ENCODE assay signal across 13 cellular contexts in genomic region chr2:42194428-42194827, GRCh38. TPM values are rescaled to one million over a fixed set of nuclear protein-coding genes. Genes with fewer than 3 reads are reported as not detected.
A peak's percentile ranks its signal among the peaks of the same experiment; 100 is the strongest.
DNase-seq lines count a peak whose midpoint lies in the region; ATAC-seq and TF ChIP-seq lines count a peak whose summit lies in the region.
"Had no signal": no experiment of that assay in that cellular context is flagged by ENCODE, and none has a peak within 500 bp of the region (broad histone marks: within the 10 kb centered on the region; RNA-seq: fewer than 3 reads in every experiment).

No MANE protein-coding gene starts in this region.

- no peak for TF ChIP-seq CTCF in 22Rv1 (IDR thresholded peaks at IDR 0.05)
- TF ChIP-seq CTCF in testis (IDR thresholded peaks at IDR 0.05): no peak

- peak overlapping the region in 6 of 7 donors; percentile 23 to 91 (median 46) for H3K27ac Mint-ChIP-seq in CD4-positive, alpha-beta memory T cell
- H3K27ac Mint-ChIP-seq in activated naive CD8-positive, alpha-beta T cell treated with anti-CD3 and anti-CD28 coated beads, Interleukin-2, amount 50 U/mL, for 24 hours: peak overlapping the region; percentile 42
- H3K27ac Mint-ChIP-seq in naive thymus-derived CD4-positive, alpha-beta T cell: peak overlapping the region in 5 of 9 donors; percentile 34 to 91 (median 77)

- H3K27ac ChIP-seq in 22Rv1 (peak overlapping the region; percentile 63; the same call in 1 of the 2 replicates), testis (no peak overlapping the region)
- no peak overlapping the region for H3K27ac ChIP-seq in CD4-positive, alpha-beta memory T cell (ENCODE audit: low read depth, low read length)
- no peak overlapping the region for H3K27ac ChIP-seq in naive thymus-derived CD4-positive, alpha-beta T cell (ENCODE audit: low read depth, low read length)

- H3K4me3 Mint-ChIP-seq in CD4-positive, alpha-beta memory T cell: peak overlapping the region in 4 of 8 donors; percentile 15 to 47 (median 26)
- no peak overlapping the region for H3K4me3 Mint-ChIP-seq in activated naive CD8-positive, alpha-beta T cell treated with anti-CD3 and anti-CD28 coated beads, Interleukin-2, amount 50 U/mL, for 24 hours
- peak overlapping the region in 4 of 10 donors; percentile 27 to 55 (median 45) for H3K4me3 Mint-ChIP-seq in naive thymus-derived CD4-positive, alpha-beta T cell

- intact Hi-C loops in CD4-positive, alpha-beta memory T cell (cut with micrococcal nuclease): no loop called here
- intact Hi-C loops in naive thymus-derived CD4-positive, alpha-beta T cell (cut with micrococcal nuclease): no loop called here
- intact Hi-C loops in testis (cut with DNase I; ENCODE audit: low total_unique reads): loop anchor here (10.0 kb wide), 1 partner anchor 100 kb away; no protein-coding TSS in a partner anchor

- H3K4me1 ChIP-seq in CD4-positive, alpha-beta memory T cell (ENCODE audit: insufficient read depth, low read length): peaks cover 100% of the 10 kb centered on the region
- H3K4me1 ChIP-seq in naive thymus-derived CD4-positive, alpha-beta T cell (ENCODE audit: control insufficient read depth in 2 of 2, insufficient read depth in 2 of 2, low read length in 2 of 2): peaks cover 48 to 62% of the 10 kb centered on the region in 2 donors
- H3K4me1 ChIP-seq in testis: peaks cover 7% of the 10 kb centered on the region

- H3K27me3 Mint-ChIP-seq in CD4-positive, alpha-beta memory T cell: no peaks in the 10 kb centered on the region
- no peaks in the 10 kb centered on the region for H3K27me3 Mint-ChIP-seq in activated naive CD8-positive, alpha-beta T cell treated with anti-CD3 and anti-CD28 coated beads, Interleukin-2, amount 50 U/mL, for 24 hours
- no peaks in the 10 kb centered on the region for H3K27me3 Mint-ChIP-seq in naive thymus-derived CD4-positive, alpha-beta T cell

- H3K4me3 ChIP-seq in CD4-positive, alpha-beta memory T cell (ENCODE audit: low read length in 2 of 2): no peak overlapping the region
- H3K4me3 ChIP-seq in naive thymus-derived CD4-positive, alpha-beta T cell (ENCODE audit: low read length): no peak overlapping the region
- H3K4me3 ChIP-seq in testis: no peak overlapping the region

- H3K27me3 ChIP-seq in CD4-positive, alpha-beta memory T cell (ENCODE audit: insufficient read depth, low read length): no peaks in the 10 kb centered on the region
- H3K27me3 ChIP-seq in naive thymus-derived CD4-positive, alpha-beta T cell (ENCODE audit: control insufficient read depth in 2 of 2, insufficient read depth in 2 of 2, low read length in 2 of 2): no peaks in the 10 kb centered on the region
- no peaks in the 10 kb centered on the region for H3K27me3 ChIP-seq in testis

- no peak for TF ChIP-seq POLR2A in testis (IDR thresholded peaks at IDR 0.05)

- 95% methylated on average over 4 of the region's 4 CpGs for WGBS in testis, 2 donors

- no peaks in the 10 kb centered on the region for H3K36me3 ChIP-seq in CD4-positive, alpha-beta memory T cell (ENCODE audit: insufficient read depth, low read length)
- H3K36me3 ChIP-seq in naive thymus-derived CD4-positive, alpha-beta T cell (ENCODE audit: control insufficient read depth in 2 of 3, insufficient read depth in 3 of 3, low read length in 3 of 3): no peaks in the 10 kb centered on the region
- no peaks in the 10 kb centered on the region for H3K36me3 ChIP-seq in testis (ENCODE audit: low read depth, missing control alignments)

- CTCF ChIA-PET in CD4-positive, alpha-beta memory T cell (lab: Charles Lee; ENCODE audit: partially characterized antibody): interaction anchor here (0.5 to 4.3 kb wide), 11 partner anchors 8 to 324 kb away, joined by 3 to 128 read pairs (median 6); no protein-coding TSS in a partner anchor
- CTCF ChIA-PET in naive thymus-derived CD4-positive, alpha-beta T cell (lab: Charles Lee): interaction anchor here (0.6 to 4.6 kb wide), 6 partner anchors 9 to 99 kb away, joined by 3 to 59 read pairs (median 4); no protein-coding TSS in a partner anchor

- H3K9me3 Mint-ChIP-seq in CD4-positive, alpha-beta memory T cell: peaks cover 0 to 2% (median 0%) of the 10 kb centered on the region in 8 donors
- H3K9me3 Mint-ChIP-seq in activated naive CD8-positive, alpha-beta T cell treated with anti-CD3 and anti-CD28 coated beads, Interleukin-2, amount 50 U/mL, for 24 hours: no peaks in the 10 kb centered on the region
- H3K9me3 Mint-ChIP-seq in naive thymus-derived CD4-positive, alpha-beta T cell: peaks cover 0 to 1% (median 0%) of the 10 kb centered on the region in 11 donors

- no peak for ATAC-seq in activated naive CD8-positive, alpha-beta T cell treated with anti-CD3 and anti-CD28 coated beads, Interleukin-2, amount 50 U/mL, for 24 hours
- no peak for ATAC-seq in naive thymus-derived CD4-positive, alpha-beta T cell
- ATAC-seq in HG03460 (IDR thresholded peaks at IDR 0.05; ENCODE audit: unreplicated experiment): no peak

- POLR2A ChIA-PET in CD4-positive, alpha-beta memory T cell (lab: Charles Lee; ENCODE audit: partially characterized antibody): interaction anchor here (1.5 to 2.0 kb wide), 3 partner anchors 15 to 98 kb away, joined by 4 to 7 read pairs (median 4); no protein-coding TSS in a partner anchor
- POLR2A ChIA-PET in naive thymus-derived CD4-positive, alpha-beta T cell (lab: Charles Lee): interaction anchor here (0.6 to 2.3 kb wide), 4 partner anchors 11 to 95 kb away, joined by 3 to 13 read pairs (median 4); no protein-coding TSS in a partner anchor

- H3K36me3 Mint-ChIP-seq in CD4-positive, alpha-beta memory T cell: peaks cover 8 to 14% of the 10 kb centered on the region in 2 donors
- peaks cover 2% of the 10 kb centered on the region for H3K36me3 Mint-ChIP-seq in activated naive CD8-positive, alpha-beta T cell treated with anti-CD3 and anti-CD28 coated beads, Interleukin-2, amount 50 U/mL, for 24 hours (ENCODE audit: low read depth)
- peaks cover 0 to 19% (median 3%) of the 10 kb centered on the region in 5 donors for H3K36me3 Mint-ChIP-seq in naive thymus-derived CD4-positive, alpha-beta T cell

- no peaks in the 10 kb centered on the region for H3K9me3 ChIP-seq in CD4-positive, alpha-beta memory T cell (ENCODE audit: control insufficient read depth in 1 of 2, low read length in 2 of 2)
- H3K9me3 ChIP-seq in naive thymus-derived CD4-positive, alpha-beta T cell (ENCODE audit: control insufficient read depth in 2 of 3, low read length in 3 of 3): no peaks in the 10 kb centered on the region
- no peaks in the 10 kb centered on the region for H3K9me3 ChIP-seq in testis

- no peak for DNase-seq in CD4-positive, alpha-beta memory T cell
- no peak for DNase-seq in activated naive CD8-positive, alpha-beta T cell treated with anti-CD3 and anti-CD28 coated beads, Interleukin-2, amount 50 U/mL, for 24 hours
- DNase-seq in naive thymus-derived CD4-positive, alpha-beta T cell: no peak
- no peak for DNase-seq in testis
- no peak for DNase-seq in middle frontal gyrus (ENCODE audit: extremely low spot score, low spot score)
- DNase-seq: ACHN, DMS153, H7, Kasumi-1, NCI-H187 treated with DMSO at 0.1 percent for 48 hours, NCI-H446 had no signal

- peaks cover 60 to 94% (median 74%) of the 10 kb centered on the region in 4 donors for H3K4me1 Mint-ChIP-seq in CD4-positive, alpha-beta memory T cell
- peaks cover 75% of the 10 kb centered on the region for H3K4me1 Mint-ChIP-seq in activated naive CD8-positive, alpha-beta T cell treated with anti-CD3 and anti-CD28 coated beads, Interleukin-2, amount 50 U/mL, for 24 hours
- peaks cover 57 to 96% (median 88%) of the 10 kb centered on the region in 7 donors for H3K4me1 Mint-ChIP-seq in naive thymus-derived CD4-positive, alpha-beta T cell

RNA-seq across cellular contexts. Expression of gene EML4, which starts 25.3 kb away (rescaled TPM):
- 100 to 1,000 TPM; 168 to 172 TPM for total RNA-seq in CD4-positive, alpha-beta memory T cell
- polyA plus RNA-seq in CD4-positive, alpha-beta memory T cell: 100 to 1,000 TPM in 1 of 2 donors, 10 to 100 TPM in 1; 52.8 to 113 TPM
- 100 to 1,000 TPM in 4 of 5 experiments, 10 to 100 TPM in 1; 91.1 to 167 (median 143) TPM for total RNA-seq in naive thymus-derived CD4-positive, alpha-beta T cell
- polyA plus RNA-seq in naive thymus-derived CD4-positive, alpha-beta T cell: 10 to 100 TPM; 64.9 to 69.3 TPM
- 10 to 100 TPM; 67.1 to 71.0 TPM for total RNA-seq in testis
- 49.0 TPM for polyA plus RNA-seq in testis (ENCODE audit: insufficient read depth, low read depth, low replicate concordance)
